Comparison of ENCODE assay signal across 8 cellular contexts in genomic region chr1:247936965-247937734, GRCh38. TPM values are rescaled to one million over a fixed set of nuclear protein-coding genes. Genes with fewer than 3 reads are reported as not detected.
DNase-seq lines count a peak whose midpoint lies in the region; ATAC-seq, FAIRE-seq and TF ChIP-seq lines count a peak whose summit lies in the region.
"Not testable (repeated sequence)": the region's sequence is repeated elsewhere in the genome, so short reads cannot be mapped to it uniquely, and the experiment has no call there.

No MANE protein-coding gene starts in this region.

- TF ChIP-seq POLR2A in Peyer's patch (IDR thresholded peaks at IDR 0.05); erythroblast (IDR thresholded peaks at IDR 0.05; ENCODE audit: low read length): not testable (repeated sequence)

- DNase-seq in D721Med (ENCODE audit: insufficient read length, low spot score): not testable (repeated sequence)
- DNase-seq in Peyer's patch: peak; percentile 61 to 93 (median 70)
- DNase-seq in activated T-cell treated with anti-CD3 and anti-CD28 coated beads, Interleukin-2, amount 50 U/mL, for 4 hours: peak; percentile 84
- DNase-seq in erythroblast (lab: John Stamatoyannopoulos, UW): peak; percentile 97 to 99
- DNase-seq in middle frontal gyrus (ENCODE audit: extremely low spot score, low spot score): peak; percentile 52
- DNase-seq in stimulated activated CD8-positive, alpha-beta memory T cell treated with anti-CD3 and anti-CD28 coated beads, Interleukin-2, amount 100 ng/mL, for 1 hour (ENCODE audit: low read depth in 2 of 2): peak; percentile 56 to 64

- H3K27ac ChIP-seq in Peyer's patch: peak overlapping the region in 2 of 4 donors; percentile 43 to 49

- H3K36me3 ChIP-seq in Peyer's patch: not testable (repeated sequence)

- H3K4me1 ChIP-seq in Peyer's patch: not testable (repeated sequence)

- not testable (repeated sequence) for H3K27me3 Mint-ChIP-seq in activated T-cell treated with anti-CD3 and anti-CD28 coated beads, Interleukin-2, amount 50 U/mL, for 4 hours (ENCODE audit: low read depth)

- not testable (repeated sequence) for H3K4me1 Mint-ChIP-seq in activated T-cell treated with anti-CD3 and anti-CD28 coated beads, Interleukin-2, amount 50 U/mL, for 4 hours (ENCODE audit: low read depth)

- peak overlapping the region; percentile 29 to 51 (median 33) for H3K4me3 ChIP-seq in Peyer's patch

- peak; percentile 99 for ATAC-seq in GM21447 (IDR thresholded peaks at IDR 0.05; ENCODE audit: unreplicated experiment)
- ATAC-seq in HG03558 (IDR thresholded peaks at IDR 0.05; ENCODE audit: extremely low read depth, unreplicated experiment): peak; percentile 98
- peak; percentile 99 to 100 for ATAC-seq in activated T-cell treated with anti-CD3 and anti-CD28 coated beads, Interleukin-2, amount 50 U/mL, for 4 hours

- TF ChIP-seq CTCF in D721Med (IDR thresholded peaks at IDR 0.05; ENCODE audit: insufficient read depth, missing control alignments): peak; percentile 97
- peak; percentile 20 to 78 (median 38) for TF ChIP-seq CTCF in Peyer's patch (IDR thresholded peaks at IDR 0.05)

- H3K9me3 Mint-ChIP-seq in activated T-cell treated with anti-CD3 and anti-CD28 coated beads, Interleukin-2, amount 50 U/mL, for 4 hours: not testable (repeated sequence)

- not testable (repeated sequence) for H3K9me3 ChIP-seq in Peyer's patch

- not testable (repeated sequence) for H3K36me3 Mint-ChIP-seq in activated T-cell treated with anti-CD3 and anti-CD28 coated beads, Interleukin-2, amount 50 U/mL, for 4 hours (ENCODE audit: insufficient read depth)

- not testable (repeated sequence) for FAIRE-seq in D721Med (lab: Jason Lieb, UNC)

- not testable (repeated sequence) for H3K27me3 ChIP-seq in Peyer's patch

- H3K4me3 Mint-ChIP-seq in activated T-cell treated with anti-CD3 and anti-CD28 coated beads, Interleukin-2, amount 50 U/mL, for 4 hours: peak overlapping the region; percentile 20

RNA-seq across cellular contexts. Expression of gene OR2L8, which starts 11.5 kb away (rescaled TPM):
- total RNA-seq in Peyer's patch: not detected
- not detected for total RNA-seq in activated T-cell treated with anti-CD3 and anti-CD28 coated beads, Interleukin-2, amount 50 U/mL, for 4 hours

RNA-seq across cellular contexts. Expression of gene OR2AJ1, which starts 12.5 kb away (rescaled TPM):
- not detected for total RNA-seq in Peyer's patch
- not detected for total RNA-seq in activated T-cell treated with anti-CD3 and anti-CD28 coated beads, Interleukin-2, amount 50 U/mL, for 4 hours

RNA-seq across cellular contexts. Expression of gene OR2T8, which starts 17.1 kb away (rescaled TPM):
- total RNA-seq in Peyer's patch: not detected
- total RNA-seq in activated T-cell treated with anti-CD3 and anti-CD28 coated beads, Interleukin-2, amount 50 U/mL, for 4 hours: not detected

RNA-seq across cellular contexts. Expression of gene OR2AK2, which starts 27.9 kb away (rescaled TPM):
- not detected for total RNA-seq in Peyer's patch
- total RNA-seq in activated T-cell treated with anti-CD3 and anti-CD28 coated beads, Interleukin-2, amount 50 U/mL, for 4 hours: not detected

RNA-seq across cellular contexts. Expression of gene OR2W3, which starts 41.8 kb away (rescaled TPM):
- total RNA-seq in Peyer's patch: 1 to 10 TPM in 1 of 4 donors, not detected in 3; 2.5 TPM
- not detected for total RNA-seq in activated T-cell treated with anti-CD3 and anti-CD28 coated beads, Interleukin-2, amount 50 U/mL, for 4 hours
